ENCODE assay signal across 8 cellular contexts in genomic region chrX:107777536-107777832, GRCh38. TPM values are rescaled to one million over a fixed set of nuclear protein-coding genes. Genes with fewer than 3 reads are reported as not detected.
DNase-seq lines count a peak whose midpoint lies in the region; ATAC-seq, FAIRE-seq and TF ChIP-seq lines count a peak whose summit lies in the region.

Gene NCBP2L, plus strand, starts transcription at chrX:107777733. Its CDS starts 16,488 bp downstream, at chrX:107794221.

- H4K20me1 ChIP-seq in PC-9 (ENCODE audit: insufficient read depth) (no peaks in the 10 kb centered on the region), endothelial cell of umbilical vein (replicated peaks; ENCODE audit: control insufficient read depth, extremely low read depth, insufficient read depth, low read length) (no peaks in the 10 kb centered on the region)

- POLR2A ChIA-PET in CD4-positive, alpha-beta T cell (lab: Charles Lee) = interaction anchor here (0.8 to 4.6 kb wide), 12 partner anchors 35 to 779 kb away, joined by 4 to 68 read pairs (median 10); partner anchors contain the start of gene PRPS1
- POLR2A ChIA-PET in PC-9 (lab: Charles Lee; ENCODE audit: unreplicated experiment) = no interaction called here
- POLR2A ChIA-PET in endothelial cell of umbilical vein (lab: Charles Lee) = interaction anchor here (1.6 kb wide), 1 partner anchor 36 kb away, joined by 5 read pairs; no protein-coding TSS in a partner anchor

- TF ChIP-seq CTCF in CD4-positive, alpha-beta T cell (IDR thresholded peaks at IDR 0.05) = no peak
- no peak for TF ChIP-seq CTCF in PC-9 (conservative IDR thresholded peaks at IDR 0.05)
- no peak for TF ChIP-seq CTCF in endothelial cell of umbilical vein (IDR thresholded peaks at IDR 0.05; ENCODE audit: extremely low read depth in 1 of 2, insufficient read depth in 1 of 2, low read depth in 1 of 2, low read length in 2 of 2)
- no peak for TF ChIP-seq CTCF in parathyroid adenoma (IDR thresholded peaks at IDR 0.05)

- H3K79me2 ChIP-seq in PC-9 (ENCODE audit: low read depth) (no peaks in the 10 kb centered on the region), endothelial cell of umbilical vein (ENCODE audit: control insufficient read depth, insufficient read depth, low read length) (no peaks in the 10 kb centered on the region), parathyroid adenoma (no peaks in the 10 kb centered on the region)

- no peak within 1 kb of the TSS for H2AFZ ChIP-seq in PC-9
- peak within 1 kb of the TSS; percentile 96 for H2AFZ ChIP-seq in endothelial cell of umbilical vein (ENCODE audit: low read depth, low read length)
- H2AFZ ChIP-seq in parathyroid adenoma = peak within 1 kb of the TSS; percentile 76

- H3F3A ChIP-seq in PC-9 (ENCODE audit: insufficient read depth, low read depth) = 0 out of 2 replicates have a peak, but pooled peaks cover 5% of the 10 kb centered on the region

- H3K4me2 ChIP-seq in PC-9 (peak within 1 kb of the TSS; percentile 83), endothelial cell of umbilical vein (ENCODE audit: insufficient read depth, low read length) (peak within 1 kb of the TSS; percentile 80), parathyroid adenoma (ENCODE audit: low read length) (peak within 1 kb of the TSS; percentile 84)

- H3K36me3 ChIP-seq in PC-9 (ENCODE audit: low read depth) (no peaks in the 10 kb centered on the region), endothelial cell of umbilical vein (ENCODE audit: control insufficient read depth in 2 of 2, extremely low read depth in 1 of 2, insufficient read depth in 2 of 2, low read length in 2 of 2) (no peaks in the 10 kb centered on the region), parathyroid adenoma (ENCODE audit: control insufficient read depth, insufficient read depth, low read length) (no peaks in the 10 kb centered on the region)

- H3K27me3 ChIP-seq in CD4-positive, alpha-beta T cell (ENCODE audit: control insufficient read depth, insufficient read depth, low read length) = no peaks in the 10 kb centered on the region
- H3K27me3 ChIP-seq in PC-9 (ENCODE audit: insufficient read depth, low read depth) (no peaks in the 10 kb centered on the region), endothelial cell of umbilical vein (ENCODE audit: control insufficient read depth in 2 of 2, insufficient read depth in 2 of 2, low read length in 2 of 2) (no peaks in the 10 kb centered on the region), parathyroid adenoma (ENCODE audit: control insufficient read depth, insufficient read depth, low read length) (no peaks in the 10 kb centered on the region)

- BruUV-seq in PC-9 (replicated peaks; lab: Mats Ljungman, UMichigan) (no TSS peak), endothelial cell of umbilical vein (replicated peaks; lab: Mats Ljungman, UMichigan) (no TSS peak)

- no peaks in the 10 kb centered on the region for H3K9me3 Mint-ChIP-seq in CD4-positive, alpha-beta T cell

- peaks cover 10% of the 10 kb centered on the region for H3K36me3 Mint-ChIP-seq in CD4-positive, alpha-beta T cell (ENCODE audit: low read depth)

- no peaks in the 10 kb centered on the region for H3K9me3 ChIP-seq in CD4-positive, alpha-beta T cell (ENCODE audit: control insufficient read depth, low read length)
- H3K9me3 ChIP-seq in PC-9 (ENCODE audit: insufficient read depth, low read depth) (no peaks in the 10 kb centered on the region), endothelial cell of umbilical vein (replicated peaks; ENCODE audit: control insufficient read depth, insufficient read depth, low read length) (no peaks in the 10 kb centered on the region), parathyroid adenoma (ENCODE audit: control insufficient read depth, low read length) (no peaks in the 10 kb centered on the region)

- no peaks in the 10 kb centered on the region for H3K9me1 ChIP-seq in endothelial cell of umbilical vein (replicated peaks; ENCODE audit: control insufficient read depth, extremely low read depth, insufficient read depth, low read length)

- H3K4me3 ChIP-seq in PC-9 = peak within 1 kb of the TSS; percentile 43; the same call in 1 of the 2 replicates
- H3K4me3 ChIP-seq in endothelial cell of umbilical vein (replicated peaks in 1 of 3; ENCODE audit: insufficient read depth in 1 of 3, low read depth in 1 of 3, low read length in 3 of 3) = peak within 1 kb of the TSS in 2 of 3 experiments; percentile 45 to 53
- peak within 1 kb of the TSS; percentile 65 for H3K4me3 ChIP-seq in parathyroid adenoma (ENCODE audit: low read depth, low read length)

- TF ChIP-seq POLR2A in endothelial cell of umbilical vein (IDR thresholded peaks at IDR 0.05; ENCODE audit: low read depth, low read length) = no peak

- H3K4me3 Mint-ChIP-seq in CD4-positive, alpha-beta T cell = peak within 1 kb of the TSS; percentile 87

- ATAC-seq in CD4-positive, alpha-beta T cell (ENCODE audit: poor library complexity) = no peak
- ATAC-seq in HG02678 (IDR thresholded peaks at IDR 0.05; ENCODE audit: unreplicated experiment) = no peak

- peak within 1 kb of the TSS; percentile 80 for H3K27ac Mint-ChIP-seq in CD4-positive, alpha-beta T cell

- dilution Hi-C loops in endothelial cell of umbilical vein (cut with MboI; ENCODE audit: extremely low pct_ligation_motif_present, low sequenced_read_pairs) = no loop called here

- CTCF ChIA-PET in CD4-positive, alpha-beta T cell (lab: Charles Lee) = interaction anchor here (0.5 to 4.9 kb wide), 23 partner anchors 8 to 293 kb away, joined by 3 to 92 read pairs (median 4); partner anchors contain the start of gene PRPS1
- CTCF ChIA-PET in PC-9 (lab: Charles Lee) (interaction anchor here (0.6 to 3.0 kb wide), 7 partner anchors 16 to 124 kb away, joined by 3 to 33 read pairs (median 10); no protein-coding TSS in a partner anchor), endothelial cell of umbilical vein (lab: Charles Lee) (interaction anchor here (0.6 to 4.7 kb wide), 53 partner anchors 9 to 883 kb away, joined by 3 to 109 read pairs (median 4); partner anchors contain the start of genes MID2 and PRPS1)

- H3K27ac ChIP-seq in CD4-positive, alpha-beta T cell (ENCODE audit: low read depth, low read length) = peak within 1 kb of the TSS; percentile 60
- no peak within 1 kb of the TSS for H3K27ac ChIP-seq in PC-9
- H3K27ac ChIP-seq in endothelial cell of umbilical vein (ENCODE audit: insufficient read depth, low read depth, low read length) = no peak within 1 kb of the TSS
- H3K27ac ChIP-seq in parathyroid adenoma = peak within 1 kb of the TSS; percentile 57

- intact Hi-C loops in CD4-positive, alpha-beta T cell (cut with DNase I, micrococcal nuclease) = loop anchor here (1.0 to 10.0 kb wide), 10 partner anchors 50 to 880 kb away; partner anchors contain the start of genes MID2 (in 1 of the 2) and RBM41 (in 1 of the 2)
- intact Hi-C loops in PC-9 (cut with micrococcal nuclease; ENCODE audit: unreplicated experiment) = loop anchor here (1.0 to 5.0 kb wide), 7 partner anchors 118 to 885 kb away; no protein-coding TSS in a partner anchor
- intact Hi-C loops in endothelial cell of umbilical vein (cut with micrococcal nuclease) = loop anchor here (1.0 to 5.0 kb wide), 12 partner anchors 45 to 880 kb away; no protein-coding TSS in a partner anchor

- H3K9ac ChIP-seq in endothelial cell of umbilical vein (replicated peaks; ENCODE audit: extremely low read depth, insufficient read depth, low read length) (no peak within 1 kb of the TSS), parathyroid adenoma (no peak within 1 kb of the TSS)

- H3K4me1 ChIP-seq in PC-9 (replicated peaks; ENCODE audit: insufficient read depth) = peaks cover 37% of the 10 kb centered on the region
- H3K4me1 ChIP-seq in endothelial cell of umbilical vein (ENCODE audit: control insufficient read depth, extremely low read depth, insufficient read depth, low read length) = peaks cover 10% of the 10 kb centered on the region
- H3K4me1 ChIP-seq in parathyroid adenoma = no peaks in the 10 kb centered on the region

- FAIRE-seq in endothelial cell of umbilical vein (lab: Jason Lieb, UNC) = no peak

- H3K27me3 Mint-ChIP-seq in CD4-positive, alpha-beta T cell = no peaks in the 10 kb centered on the region

- peaks cover 23% of the 10 kb centered on the region for H3K4me1 Mint-ChIP-seq in CD4-positive, alpha-beta T cell (ENCODE audit: low read depth)

- DNase-seq in CD4-positive, alpha-beta T cell = no peak
- DNase-seq in PC-9 = no peak
- no peak for DNase-seq in endothelial cell of umbilical vein (ENCODE audit: low read depth, low spot score)
- no peak for DNase-seq in hippocampal formation (lab: John Stamatoyannopoulos, UW)
- no peak for DNase-seq in HCEC 1CT
- no peak for DNase-seq in NCI-H1436 (lab: John Stamatoyannopoulos, UW)

- H3K9me2 ChIP-seq in PC-9 (ENCODE audit: insufficient read depth) = no peaks in the 10 kb centered on the region

TF ChIP-seq in endothelial cell of umbilical vein, 7 proteins besides CTCF, POLR2A, EP300 and RAD21:
- TF ChIP-seq EZH2 (IDR thresholded peaks at IDR 0.05; ENCODE audit: borderline replicate concordance, low read depth, low read length, severe bottlenecking) = no peak
- no peak for TF ChIP-seq GATA2 (IDR thresholded peaks at IDR 0.05; ENCODE audit: insufficient read depth, insufficient read length, low read depth, low read length)
- TF ChIP-seq FOS (IDR thresholded peaks at IDR 0.05; ENCODE audit: borderline replicate concordance, insufficient read depth, low read length) = no peak
- no peak for TF ChIP-seq POLR2AphosphoS5 (IDR thresholded peaks at IDR 0.05; ENCODE audit: insufficient read depth, low read depth, low read length)
- no peak for TF ChIP-seq MAX (IDR thresholded peaks at IDR 0.05; ENCODE audit: insufficient read depth, insufficient read length)
- TF ChIP-seq JUN (IDR thresholded peaks at IDR 0.05; ENCODE audit: borderline replicate concordance, insufficient read depth, insufficient read length, low read depth) = no peak
TF ChIP-seq in endothelial cell of umbilical vein: peak in this region for 0.

RNA-seq across cellular contexts. Expression of gene NCBP2L, which starts in this region (rescaled TPM):
- not detected for total RNA-seq in CD4-positive, alpha-beta T cell
- total RNA-seq in PC-9 (2021) (not detected in 2 replicates), endothelial cell of umbilical vein (not detected in 2 replicates)
- not detected in 2 replicates for polyA plus RNA-seq in endothelial cell of umbilical vein
- polyA plus RNA-seq in endothelial cell of umbilical vein (2011; cell fraction: cytosol; rRNA removed) = not detected in 2 replicates
- not detected in 2 replicates for polyA plus RNA-seq in endothelial cell of umbilical vein (2011; cell fraction: nucleus; rRNA removed)
- not detected in 2 replicates for polyA plus RNA-seq in endothelial cell of umbilical vein (2012)
- polyA minus RNA-seq in endothelial cell of umbilical vein = not detected in 2 replicates
- polyA minus RNA-seq in endothelial cell of umbilical vein (2011; cell fraction: cytosol; rRNA and poly(A)+ RNA removed) = not detected
- polyA minus RNA-seq in endothelial cell of umbilical vein (2011; cell fraction: nucleus; rRNA and poly(A)+ RNA removed) = not detected in 2 replicates

Comparison
In these comparisons a context has a peak if more than half of its experiments do, and no peak if none do; other contexts are left out.
1. H3K27ac ChIP-seq: peak in CD4-positive, alpha-beta T cell (single experiment) and parathyroid adenoma (single experiment); none in PC-9 (single experiment) and endothelial cell of umbilical vein (single experiment).
2. Peak in every context shown above with its lines, with median percentiles within 50 percentile points of each other: H3K4me2 ChIP-seq and H3K4me3 ChIP-seq.